ENCODE assay signal across 8 cellular contexts in genomic region chr7:94004024-94004945, GRCh38. TPM values are rescaled to one million over a fixed set of nuclear protein-coding genes. Genes with fewer than 3 reads are reported as not detected.
DNase-seq lines count a peak whose midpoint lies in the region; ATAC-seq and TF ChIP-seq lines count a peak whose summit lies in the region.

TSS of gene BET1 (minus strand) at chr7:94004355. CDS start at chr7:94004216, 139 bp downstream.

- no peak for TF ChIP-seq CTCF in prostate gland (IDR thresholded peaks at IDR 0.05)

- no peaks in the 10 kb centered on the region for H3K4me1 ChIP-seq in prostate gland (replicated peaks)
- H3K4me1 ChIP-seq in urinary bladder (ENCODE audit: insufficient read depth), result no peaks in the 10 kb centered on the region

- intact Hi-C loops in left ventricle myocardium superior (cut with micrococcal nuclease), result no loop called here
- intact Hi-C loops in prostate gland (cut with DNase I), result no loop called here

- under 1% methylated on average over 46 of the region's 47 CpGs for WGBS in prostate gland
- under 1% methylated on average over 47 of the region's 47 CpGs for WGBS in urinary bladder

- H3K9me3 ChIP-seq in prostate gland, result no peaks in the 10 kb centered on the region

- H3K27me3 ChIP-seq in prostate gland (replicated peaks; ENCODE audit: insufficient read depth), result no peaks in the 10 kb centered on the region

- TF ChIP-seq POLR2A in prostate gland (IDR thresholded peaks at IDR 0.05), result peak; percentile 64

- ATAC-seq in GM18498 (IDR thresholded peaks at IDR 0.05; ENCODE audit: unreplicated experiment) (peak; percentile 92), HG02938 (IDR thresholded peaks at IDR 0.05; ENCODE audit: unreplicated experiment) (peak; percentile 97), left ventricle myocardium superior (peak; percentile 100)

- H3K36me3 ChIP-seq in prostate gland (no peaks in the 10 kb centered on the region), urinary bladder (ENCODE audit: insufficient read depth) (no peaks in the 10 kb centered on the region)

- H3K4me3 ChIP-seq in prostate gland, result peak within 1 kb of the TSS; percentile 80 to 93
- peak within 1 kb of the TSS; percentile 70 for H3K4me3 ChIP-seq in urinary bladder (ENCODE audit: low read depth, low read length)

- DNase-seq in NCI-H187 (lab: John Stamatoyannopoulos, UW) (peak; percentile 78 to 85), T-helper 2 cell (peak; percentile 76 to 96 (median 89)), left ventricle myocardium superior (peak; percentile 97), prostate gland (ENCODE audit: low spot score) (peak; percentile 94)

- H3K27ac ChIP-seq in angular gyrus (ENCODE audit: low read depth, low read length) (peak within 1 kb of the TSS; percentile 32), prostate gland (peak within 1 kb of the TSS; percentile 80 to 88), urinary bladder (ENCODE audit: low read depth) (peak within 1 kb of the TSS; percentile 83)

RNA-seq across cellular contexts. Expression of gene BET1, which starts in this region (rescaled TPM):
- total RNA-seq in left ventricle myocardium superior (14.6 TPM), prostate gland (10 to 100 TPM; 18.0 to 25.1 TPM), urinary bladder (62.7 TPM)
- 19.9 TPM for polyA plus RNA-seq in urinary bladder

Comparison
In these comparisons a context has a peak if more than half of its experiments do, and no peak if none do; other contexts are left out.
1. Peak in every context shown above with its lines: DNase-seq, ATAC-seq, H3K4me3 ChIP-seq and H3K27ac ChIP-seq.
2. H3K27ac ChIP-seq: peak in every context shown above with its lines; median percentile 84 in prostate gland; 83 in urinary bladder; 32 in angular gyrus.